ENCODE assay signal across 25 cellular contexts in the genomic region with DNA sequence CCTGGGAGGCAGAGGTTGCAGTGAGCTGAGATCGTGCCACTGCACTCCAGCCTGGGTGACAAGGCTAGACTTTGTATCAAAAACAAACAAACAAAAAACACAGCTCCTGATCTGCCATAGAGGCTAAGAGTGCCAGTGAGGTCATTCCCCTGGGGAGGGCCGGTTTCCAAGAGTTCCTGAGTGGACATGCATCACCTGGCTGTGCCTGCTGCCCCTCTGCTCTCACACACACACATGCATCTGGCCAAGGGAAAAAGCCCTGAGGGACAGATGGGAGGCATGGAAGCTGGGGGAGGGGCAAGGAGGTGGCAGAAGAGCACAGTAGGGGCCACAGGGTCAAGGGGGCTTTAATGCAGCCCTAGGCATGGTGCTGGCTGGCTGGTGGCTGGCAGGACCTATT.
DNase-seq lines count a peak whose midpoint lies in the region; ATAC-seq and TF ChIP-seq lines count a peak whose summit lies in the region.
"Had no signal": no experiment of that assay in that cellular context is flagged by ENCODE, and none has a peak within 500 bp of the region (broad histone marks: within the 10 kb centered on the region; RNA-seq: fewer than 3 reads in every experiment).

No MANE protein-coding gene starts in this region.

- H3K27ac ChIP-seq in WERI-Rb-1 = no peak overlapping the region
- no peak overlapping the region for H3K27ac ChIP-seq in spleen
- H3K27ac ChIP-seq: esophagus squamous epithelium, SK-N-MC had no signal

- H3K36me3 ChIP-seq in WERI-Rb-1 (no peaks in the 10 kb centered on the region), spleen (no peaks in the 10 kb centered on the region), Caco-2 (ENCODE audit: control insufficient read depth, insufficient read depth, low read length) (no peaks in the 10 kb centered on the region)
- H3K36me3 ChIP-seq: esophagus squamous epithelium had no signal

- no peak overlapping the region for H3K4me3 ChIP-seq in WERI-Rb-1 (ENCODE audit: low read depth, low read length)
- no peak overlapping the region for H3K4me3 ChIP-seq in spleen
- no peak overlapping the region for H3K4me3 ChIP-seq in Caco-2 (ENCODE audit: low read depth, low read length)
- H3K4me3 ChIP-seq: esophagus squamous epithelium, SK-N-MC had no signal

- POLR2A ChIA-PET in Caco-2 (lab: Charles Lee) = no interaction called here

- TF ChIP-seq CTCF in WERI-Rb-1 (IDR thresholded peaks at IDR 0.05; ENCODE audit: low read depth, low read length) = no peak
- TF ChIP-seq CTCF in spleen (IDR thresholded peaks at IDR 0.05 in 8 of 11, conservative IDR thresholded peaks at IDR 0.05 in 3 of 11) = no peak
- TF ChIP-seq CTCF in Caco-2 (IDR thresholded peaks at IDR 0.05; ENCODE audit: insufficient read depth in 1 of 2, low read depth in 1 of 2, low read length in 1 of 2, severe bottlenecking in 1 of 2, unreplicated experiment in 1 of 2) = no peak

- CTCF ChIA-PET in Caco-2 (lab: Charles Lee) = no interaction called here

- H3K27me3 ChIP-seq in WERI-Rb-1 (ENCODE audit: insufficient read depth, low read depth, severe bottlenecking) (no peaks in the 10 kb centered on the region), spleen (replicated peaks in 1 of 7) (no peaks in the 10 kb centered on the region), Caco-2 (replicated peaks; ENCODE audit: control insufficient read depth, insufficient read depth, low read length) (no peaks in the 10 kb centered on the region)
- H3K27me3 ChIP-seq: esophagus squamous epithelium had no signal

- H3K4me3 Mint-ChIP-seq in Caco-2 (ENCODE audit: unreplicated experiment) = no peak overlapping the region
- H3K4me3 Mint-ChIP-seq: activated CD4-positive, alpha-beta T cell treated with anti-CD3 and anti-CD28 coated beads for 36 hours; activated naive CD8-positive, alpha-beta T cell treated with anti-CD3 and anti-CD28 coated beads, Interleukin-2, amount 10 ng/mL, durations not matched to agents 7 days and 5 days; CD8-positive, alpha-beta T cell; dendritic cell treated with granulocyte-macrophage colony-stimulating factor and Interleukin-4, amounts not matched to agents 40 ng/mL and 50 ng/mL, for 4 days; H9; stimulated activated naive CD8-positive, alpha-beta T cell treated with anti-CD3 and anti-CD28 coated beads, Interleukin-15, amount 100 ng/mL, for 72 hours had no signal

- no peaks in the 10 kb centered on the region for H3K4me1 Mint-ChIP-seq in Caco-2 (ENCODE audit: low read depth, unreplicated experiment)
- H3K4me1 Mint-ChIP-seq: activated CD4-positive, alpha-beta T cell treated with anti-CD3 and anti-CD28 coated beads for 36 hours; activated naive CD8-positive, alpha-beta T cell treated with anti-CD3 and anti-CD28 coated beads, Interleukin-2, amount 10 ng/mL, durations not matched to agents 7 days and 5 days; stimulated activated naive CD8-positive, alpha-beta T cell treated with anti-CD3 and anti-CD28 coated beads, Interleukin-15, amount 100 ng/mL, for 72 hours had no signal

- DNase-seq in NCI-H510A treated with DMSO at 0.1 percent for 48 hours (lab: John Stamatoyannopoulos, UW) (peak; percentile 15), NCI-H510A (lab: John Stamatoyannopoulos, UW) (no peak), NCI-H2029 treated with DMSO at 0.1 percent for 48 hours (lab: John Stamatoyannopoulos, UW) (peak; percentile 50), WERI-Rb-1 (peak; percentile 53), spleen (peak; percentile 59), AML-193 (lab: John Stamatoyannopoulos, UW) (no peak), Caco-2 (no peak)
- DNase-seq: activated CD4-positive, alpha-beta T cell treated with anti-CD3 and anti-CD28 coated beads for 36 hours; activated gamma-delta T cell; activated naive CD8-positive, alpha-beta T cell treated with anti-CD3 and anti-CD28 coated beads, Interleukin-2, amount 10 ng/mL, durations not matched to agents 7 days and 5 days; activated T-cell treated with anti-CD3 and anti-CD28 coated beads for 4 hours; CD8-positive, alpha-beta T cell; central memory CD4-positive, alpha-beta T cell; esophagus squamous epithelium; H9; left colon; mesenchymal stem cell; NCI-H1092 treated with DMSO at 0.1 percent for 48 hours; NCI-H2081; RPMI8226; stimulated activated naive CD8-positive, alpha-beta T cell treated with anti-CD3 and anti-CD28 coated beads, Interleukin-15, amount 100 ng/mL, for 72 hours; T-helper 2 cell had no signal

- no peak for TF ChIP-seq POLR2A in spleen (IDR thresholded peaks at IDR 0.05)

- intact Hi-C loops in spleen (cut with DNase I; ENCODE audit: low total_unique reads) = no loop called here
- intact Hi-C loops in Caco-2 (cut with micrococcal nuclease; ENCODE audit: unreplicated experiment) = no loop called here

- no peak for ATAC-seq in GM21528 (IDR thresholded peaks at IDR 0.05; ENCODE audit: low FRiP score, unreplicated experiment)
- ATAC-seq: activated CD4-positive, alpha-beta T cell treated with anti-CD3 and anti-CD28 coated beads for 36 hours; CD8-positive, alpha-beta T cell; left colon; stimulated activated naive CD8-positive, alpha-beta T cell treated with anti-CD3 and anti-CD28 coated beads, Interleukin-15, amount 100 ng/mL, for 72 hours had no signal

- WGBS in spleen, 5 donors = 61 to 71% (median 66%) methylated on average over 2 of the region's 2 CpGs

- H3K27ac Mint-ChIP-seq in Caco-2 (ENCODE audit: unreplicated experiment) = no peak overlapping the region
- H3K27ac Mint-ChIP-seq: activated CD4-positive, alpha-beta T cell treated with anti-CD3 and anti-CD28 coated beads for 36 hours; activated naive CD8-positive, alpha-beta T cell treated with anti-CD3 and anti-CD28 coated beads, Interleukin-2, amount 10 ng/mL, durations not matched to agents 7 days and 5 days; CD8-positive, alpha-beta T cell; dendritic cell treated with granulocyte-macrophage colony-stimulating factor and Interleukin-4, amounts not matched to agents 40 ng/mL and 50 ng/mL, for 4 days; stimulated activated naive CD8-positive, alpha-beta T cell treated with anti-CD3 and anti-CD28 coated beads, Interleukin-15, amount 100 ng/mL, for 72 hours had no signal

- H3K4me1 ChIP-seq in spleen (peaks cover 0 to 32% (median 7%) of the 10 kb centered on the region in 6 donors), Caco-2 (no peaks in the 10 kb centered on the region)

- H3K36me3 Mint-ChIP-seq in Caco-2 (ENCODE audit: insufficient read depth, unreplicated experiment) = no peaks in the 10 kb centered on the region
- H3K36me3 Mint-ChIP-seq: activated naive CD8-positive, alpha-beta T cell treated with anti-CD3 and anti-CD28 coated beads, Interleukin-2, amount 10 ng/mL, durations not matched to agents 7 days and 5 days; CD8-positive, alpha-beta T cell had no signal

- H3K9me3 ChIP-seq in WERI-Rb-1 (ENCODE audit: severe bottlenecking) = peaks cover 3% of the 10 kb centered on the region
- H3K9me3 ChIP-seq in spleen = no peaks in the 10 kb centered on the region
- no peaks in the 10 kb centered on the region for H3K9me3 ChIP-seq in Caco-2
- H3K9me3 ChIP-seq: esophagus squamous epithelium had no signal

- H3K27me3 Mint-ChIP-seq in Caco-2 (ENCODE audit: insufficient read depth, unreplicated experiment) = no peaks in the 10 kb centered on the region
- H3K27me3 Mint-ChIP-seq: stimulated activated naive CD8-positive, alpha-beta T cell treated with anti-CD3 and anti-CD28 coated beads, Interleukin-15, amount 100 ng/mL, for 72 hours had no signal

- H3K9me3 Mint-ChIP-seq in Caco-2 (ENCODE audit: unreplicated experiment) = no peaks in the 10 kb centered on the region
- H3K9me3 Mint-ChIP-seq: activated naive CD8-positive, alpha-beta T cell treated with anti-CD3 and anti-CD28 coated beads, Interleukin-2, amount 10 ng/mL, durations not matched to agents 7 days and 5 days; CD8-positive, alpha-beta T cell; dendritic cell treated with granulocyte-macrophage colony-stimulating factor and Interleukin-4, amounts not matched to agents 40 ng/mL and 50 ng/mL, for 4 days; H9; stimulated activated naive CD8-positive, alpha-beta T cell treated with anti-CD3 and anti-CD28 coated beads, Interleukin-15, amount 100 ng/mL, for 72 hours had no signal

- no TSS peak for BruUV-seq in Caco-2 (replicated peaks; lab: Mats Ljungman, UMichigan)

Comparison
In these comparisons a context has a peak if more than half of its experiments do, and no peak if none do; other contexts are left out.
1. DNase-seq: peak in NCI-H510A treated with DMSO at 0.1 percent for 48 hours (single experiment), NCI-H2029 treated with DMSO at 0.1 percent for 48 hours (single experiment), WERI-Rb-1 (single experiment) and spleen (single experiment); none in NCI-H510A (single experiment), AML-193 (0 of 2) and Caco-2 (0 of 2).